Comparison of ENCODE assay signal across 1 cellular context in the genomic region with DNA sequence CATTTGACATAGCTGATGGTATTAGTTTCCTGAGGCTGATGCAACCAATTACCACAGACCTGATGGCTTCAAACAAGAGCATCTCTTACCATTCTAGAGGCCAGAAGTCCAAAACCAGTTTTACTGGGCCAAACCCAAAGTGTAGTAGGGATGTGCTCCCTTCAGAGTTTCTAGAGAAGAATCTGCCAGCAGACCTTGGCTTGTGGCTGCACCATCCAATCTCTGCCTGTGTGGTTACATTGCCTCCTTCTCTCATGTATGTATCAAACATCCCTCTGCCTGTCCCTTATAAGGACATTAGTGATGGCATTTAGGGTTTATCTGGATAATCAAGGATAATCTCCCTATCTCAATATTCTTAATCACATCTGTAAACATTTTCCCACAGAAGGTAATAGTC.
TF ChIP-seq lines count a peak whose summit lies in the region.

No MANE protein-coding gene starts in this region.

TF ChIP-seq in HepG2, 621 proteins besides CTCF, POLR2A, EP300 and RAD21 (continued from another document):
- TF ChIP-seq, protein P1, sequence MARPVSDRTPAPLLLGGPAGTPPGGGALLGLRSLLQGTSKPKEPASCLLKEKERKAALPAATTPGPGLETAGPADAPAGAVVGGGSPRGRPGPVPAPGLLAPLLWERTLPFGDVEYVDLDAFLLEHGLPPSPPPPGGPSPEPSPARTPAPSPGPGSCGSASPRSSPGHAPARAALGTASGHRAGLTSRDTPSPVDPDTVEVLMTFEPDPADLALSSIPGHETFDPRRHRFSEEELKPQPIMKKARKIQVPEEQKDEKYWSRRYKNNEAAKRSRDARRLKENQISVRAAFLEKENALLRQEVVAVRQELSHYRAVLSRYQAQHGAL (CRISPR knock-in tag; IDR thresholded peaks at IDR 0.05; ENCODE audit: not compliant biosample characterization): no peak
- TF ChIP-seq ZMYM3 (CRISPR knock-in tag; IDR thresholded peaks at IDR 0.05) (peak; percentile 53), KLF11 (CRISPR knock-in tag; IDR thresholded peaks at IDR 0.05) (no peak)
TF ChIP-seq in HepG2: peak in this region for 2.
